Comparison of ENCODE assay signal across 12 cellular contexts in the genomic region with DNA sequence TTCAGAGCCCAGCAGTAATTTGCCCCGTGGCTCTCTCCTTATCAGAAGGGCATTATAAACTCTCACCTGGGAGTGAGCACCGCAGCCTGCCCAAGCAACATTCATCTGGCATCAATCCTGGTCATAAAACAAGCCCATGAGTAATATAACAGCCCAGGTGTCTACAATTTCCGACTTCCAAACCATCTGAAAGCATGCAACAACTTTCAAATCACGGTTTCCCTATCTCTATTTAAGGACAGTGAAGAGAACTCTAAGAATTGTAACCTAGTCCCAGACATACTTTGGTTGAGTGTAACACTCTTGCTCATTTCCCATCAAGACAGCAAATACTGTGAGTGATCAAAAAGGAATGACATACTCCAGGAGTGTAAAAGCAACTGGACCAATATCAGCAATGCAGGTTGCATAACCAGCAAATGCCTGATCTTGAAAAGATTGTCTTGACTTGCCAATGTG.
DNase-seq lines count a peak whose midpoint lies in the region; ATAC-seq and TF ChIP-seq lines count a peak whose summit lies in the region.
"Had no signal": no experiment of that assay in that cellular context is flagged by ENCODE, and none has a peak within 500 bp of the region (broad histone marks: within the 10 kb centered on the region; RNA-seq: fewer than 3 reads in every experiment).

No MANE protein-coding gene starts in this region.

- intact Hi-C loops in Calu3 (cut with micrococcal nuclease; ENCODE audit: unreplicated experiment) = loop anchor here (5.0 to 10.0 kb wide), 4 partner anchors 49 to 484 kb away; no protein-coding TSS in a partner anchor
- intact Hi-C loops in mucosa of descending colon (cut with DNase I, micrococcal nuclease) = no loop called here

- ATAC-seq in mucosa of descending colon (peak; percentile 96), HG03565 (IDR thresholded peaks at IDR 0.05; ENCODE audit: unreplicated experiment) (no peak), HG03139 (IDR thresholded peaks at IDR 0.05; ENCODE audit: unreplicated experiment) (no peak), GM18907 (IDR thresholded peaks at IDR 0.05; ENCODE audit: unreplicated experiment) (no peak), HG03571 (IDR thresholded peaks at IDR 0.05; ENCODE audit: unreplicated experiment) (no peak)

- peaks cover 29% of the 10 kb centered on the region for H3K4me1 Mint-ChIP-seq in Calu3 (ENCODE audit: low read depth, unreplicated experiment)
- H3K4me1 Mint-ChIP-seq: activated CD4-positive, alpha-beta memory T cell treated with anti-CD3 and anti-CD28 coated beads, Interleukin-2, amount 10 ng/mL, durations not matched to agents 7 days and 5 days had no signal

- H3K36me3 Mint-ChIP-seq in Calu3 (ENCODE audit: insufficient read depth, unreplicated experiment) = peaks cover 9% of the 10 kb centered on the region

- H3K4me1 ChIP-seq in mucosa of descending colon (ENCODE audit: low read depth) = peaks cover 14% of the 10 kb centered on the region

- no peak for TF ChIP-seq CTCF in Calu3 (IDR thresholded peaks at IDR 0.05; ENCODE audit: unreplicated experiment)
- TF ChIP-seq CTCF in cardiac fibroblast (IDR thresholded peaks at IDR 0.05; ENCODE audit: low read depth, low read length) = no peak
- TF ChIP-seq CTCF in mucosa of descending colon (IDR thresholded peaks at IDR 0.05) = no peak

- no peaks in the 10 kb centered on the region for H3K36me3 ChIP-seq in mucosa of descending colon (ENCODE audit: low read depth)
- H3K36me3 ChIP-seq: esophagus squamous epithelium had no signal

- no TSS peak for BruUV-seq in Calu3 (replicated peaks; lab: Mats Ljungman, UMichigan)

- peak overlapping the region; percentile 2 for H3K4me3 Mint-ChIP-seq in Calu3 (ENCODE audit: low read depth, unreplicated experiment)
- H3K4me3 Mint-ChIP-seq: activated CD4-positive, alpha-beta memory T cell treated with anti-CD3 and anti-CD28 coated beads, Interleukin-2, amount 10 ng/mL, durations not matched to agents 7 days and 5 days had no signal

- H3K4me3 ChIP-seq in cardiac fibroblast (replicated peaks in 1 of 2; ENCODE audit: low read depth in 2 of 2, low read length in 2 of 2) (no peak overlapping the region), mucosa of descending colon (no peak overlapping the region)
- H3K4me3 ChIP-seq: esophagus squamous epithelium had no signal

- no peaks in the 10 kb centered on the region for H3K27me3 Mint-ChIP-seq in Calu3 (ENCODE audit: unreplicated experiment)
- H3K27me3 Mint-ChIP-seq: activated CD4-positive, alpha-beta memory T cell treated with anti-CD3 and anti-CD28 coated beads, Interleukin-2, amount 10 ng/mL, durations not matched to agents 7 days and 5 days had no signal

- no peaks in the 10 kb centered on the region for H3K9me3 Mint-ChIP-seq in Calu3 (ENCODE audit: low read depth, unreplicated experiment)

- no peak overlapping the region for H3K27ac Mint-ChIP-seq in Calu3 (ENCODE audit: unreplicated experiment)
- H3K27ac Mint-ChIP-seq: activated CD4-positive, alpha-beta memory T cell treated with anti-CD3 and anti-CD28 coated beads, Interleukin-2, amount 10 ng/mL, durations not matched to agents 7 days and 5 days had no signal

- DNase-seq in Calu3 = peak; percentile 21
- peak; percentile 69 for DNase-seq in NCI-H146 (lab: John Stamatoyannopoulos, UW)
- DNase-seq in cardiac fibroblast (ENCODE audit: low read depth in 2 of 2) = peak; percentile 25 to 91
- peak; percentile 59 to 79 (median 60) for DNase-seq in mucosa of descending colon
- DNase-seq: activated CD4-positive, alpha-beta memory T cell treated with anti-CD3 and anti-CD28 coated beads, Interleukin-2, amount 10 ng/mL, durations not matched to agents 7 days and 5 days; esophagus squamous epithelium; NCI-H1930; SIG-M5 had no signal

- CTCF ChIA-PET in Calu3 (lab: Charles Lee) = interaction anchor here (0.9 to 1.1 kb wide), 2 partner anchors 16 to 199 kb away, joined by 3 read pairs; no protein-coding TSS in a partner anchor

- no peaks in the 10 kb centered on the region for H3K9me3 ChIP-seq in mucosa of descending colon
- H3K9me3 ChIP-seq: esophagus squamous epithelium had no signal
